Comparison of ENCODE assay signal across 20 cellular contexts in the genomic region with DNA sequence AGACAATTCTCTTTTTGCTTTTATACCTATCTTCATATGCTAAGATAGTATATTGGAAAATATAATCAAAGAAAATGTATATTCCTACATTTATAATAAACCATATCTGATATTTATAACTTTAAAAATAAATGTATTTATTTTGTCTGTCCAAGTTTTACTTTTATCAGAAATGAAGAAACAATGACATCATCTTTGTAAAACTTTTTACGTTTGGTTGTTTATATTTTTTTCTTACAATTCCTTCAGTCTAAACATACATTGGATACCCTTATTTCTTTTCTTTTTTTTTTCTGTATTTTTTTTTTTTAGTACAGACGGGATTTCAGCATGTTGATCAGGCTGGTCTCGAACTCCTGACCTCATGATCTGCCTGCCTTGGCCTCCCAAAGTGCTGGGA.
DNase-seq lines count a peak whose midpoint lies in the region; ATAC-seq, FAIRE-seq and TF ChIP-seq lines count a peak whose summit lies in the region.
"Had no signal": no experiment of that assay in that cellular context is flagged by ENCODE, and none has a peak within 500 bp of the region (broad histone marks: within the 10 kb centered on the region; RNA-seq: fewer than 3 reads in every experiment).

No MANE protein-coding gene starts in this region.

- BruUV-seq in Caco-2 (replicated peaks; lab: Mats Ljungman, UMichigan), result no TSS peak

- no peak for DNase-seq in kidney
- DNase-seq in NCI-H1694 treated with DMSO at 0.1 percent for 48 hours (lab: John Stamatoyannopoulos, UW), result no peak
- no peak for DNase-seq in psoas muscle
- no peak for DNase-seq in Caco-2
- DNase-seq: 8988T; C1 segment of cervical spinal cord; CD4-positive, alpha-beta memory T cell; COR-L47; DMS153; DND-41; GDM1; GOT3 had no signal

- H3K9me3 ChIP-seq in HEK293 (ENCODE audit: control insufficient read depth, insufficient read depth, low read depth, low read length), result no peaks in the 10 kb centered on the region
- H3K9me3 ChIP-seq in kidney (ENCODE audit: control insufficient read depth in 1 of 2, low read length in 2 of 2), result peaks cover 0 to 3% of the 10 kb centered on the region in 2 donors
- H3K9me3 ChIP-seq in psoas muscle, result no peaks in the 10 kb centered on the region
- no peaks in the 10 kb centered on the region for H3K9me3 ChIP-seq in Caco-2
- H3K9me3 ChIP-seq: HAP-1 had no signal

- no peak overlapping the region for H3K4me3 Mint-ChIP-seq in Caco-2 (ENCODE audit: unreplicated experiment)
- H3K4me3 Mint-ChIP-seq: CD4-positive, alpha-beta memory T cell had no signal

- H3K27ac ChIP-seq in HEK293 (ENCODE audit: extremely low read depth, low read depth, low read length) (no peak overlapping the region), kidney (ENCODE audit: low read depth in 2 of 2, low read length in 2 of 2) (no peak overlapping the region), psoas muscle (no peak overlapping the region)

- 76 to 80% (median 79%) methylated on average over 3 of the region's 3 CpGs for WGBS in psoas muscle, 3 donors

- H3K4me3 ChIP-seq in HEK293 (ENCODE audit: low read depth, low read length) (no peak overlapping the region), kidney (ENCODE audit: low read length in 2 of 2) (no peak overlapping the region), psoas muscle (no peak overlapping the region), Caco-2 (ENCODE audit: low read depth, low read length) (no peak overlapping the region)
- H3K4me3 ChIP-seq: HAP-1 had no signal

- POLR2A ChIA-PET in HEK293 (lab: Yijun Ruan, JAX), result no interaction called here
- POLR2A ChIA-PET in Caco-2 (lab: Charles Lee), result no interaction called here

- H3K36me3 Mint-ChIP-seq in Caco-2 (ENCODE audit: insufficient read depth, unreplicated experiment), result no peaks in the 10 kb centered on the region
- H3K36me3 Mint-ChIP-seq: CD4-positive, alpha-beta memory T cell had no signal

- H3K27me3 Mint-ChIP-seq in Caco-2 (ENCODE audit: insufficient read depth, unreplicated experiment), result no peaks in the 10 kb centered on the region
- H3K27me3 Mint-ChIP-seq: CD4-positive, alpha-beta memory T cell had no signal

- intact Hi-C loops in kidney (cut with DNase I) (no loop called here), psoas muscle (cut with DNase I) (no loop called here), Caco-2 (cut with micrococcal nuclease; ENCODE audit: unreplicated experiment) (no loop called here)

- CTCF ChIA-PET in HEK293 (lab: Yijun Ruan, JAX) (no interaction called here), Caco-2 (lab: Charles Lee) (no interaction called here)

- no peaks in the 10 kb centered on the region for H3K9me3 Mint-ChIP-seq in Caco-2 (ENCODE audit: unreplicated experiment)
- H3K9me3 Mint-ChIP-seq: CD4-positive, alpha-beta memory T cell had no signal

- H3K4me1 Mint-ChIP-seq in Caco-2 (ENCODE audit: low read depth, unreplicated experiment), result no peaks in the 10 kb centered on the region
- H3K4me1 Mint-ChIP-seq: CD4-positive, alpha-beta memory T cell had no signal

- ATAC-seq in GM18909 (IDR thresholded peaks at IDR 0.05; ENCODE audit: poor library complexity, unreplicated experiment), result no peak
- ATAC-seq in psoas muscle, result no peak

- H3K27me3 ChIP-seq in psoas muscle (ENCODE audit: insufficient read depth in 3 of 3, low read length in 2 of 3), result no peaks in the 10 kb centered on the region
- no peaks in the 10 kb centered on the region for H3K27me3 ChIP-seq in Caco-2 (replicated peaks; ENCODE audit: control insufficient read depth, insufficient read depth, low read length)

- H3K4me1 ChIP-seq in HEK293 (ENCODE audit: control insufficient read depth, insufficient read depth, low read length), result no peaks in the 10 kb centered on the region
- no peaks in the 10 kb centered on the region for H3K4me1 ChIP-seq in kidney (ENCODE audit: control insufficient read depth in 1 of 2, insufficient read depth in 1 of 2, low read depth in 1 of 2, low read length in 2 of 2)
- H3K4me1 ChIP-seq in psoas muscle, result no peaks in the 10 kb centered on the region
- H3K4me1 ChIP-seq in Caco-2, result no peaks in the 10 kb centered on the region
- H3K4me1 ChIP-seq: HAP-1 had no signal

- H3K27ac Mint-ChIP-seq in Caco-2 (ENCODE audit: unreplicated experiment), result no peak overlapping the region
- H3K27ac Mint-ChIP-seq: CD4-positive, alpha-beta memory T cell had no signal

- no peak overlapping the region for H3K9ac ChIP-seq in kidney (ENCODE audit: low read length in 2 of 2)

- TF ChIP-seq CTCF in HEK293 (tag by site-specific recombination; IDR thresholded peaks at IDR 0.05), result no peak
- no peak for TF ChIP-seq CTCF in kidney (IDR thresholded peaks at IDR 0.05; ENCODE audit: borderline replicate concordance, extremely low read depth, insufficient read depth)
- TF ChIP-seq CTCF in psoas muscle (IDR thresholded peaks at IDR 0.05), result no peak
- no peak for TF ChIP-seq CTCF in Caco-2 (IDR thresholded peaks at IDR 0.05; ENCODE audit: insufficient read depth in 1 of 2, low read depth in 1 of 2, low read length in 1 of 2, severe bottlenecking in 1 of 2, unreplicated experiment in 1 of 2)

- FAIRE-seq in A204.1 (lab: Jason Lieb, UNC) (peak; percentile 82), colon (lab: Jason Lieb, UNC) (peak; percentile 83), kidney (lab: Jason Lieb, UNC) (peak; percentile 60)
- FAIRE-seq: GM12891, GM18507, H54 had no signal

- H3K36me3 ChIP-seq in HEK293 (ENCODE audit: control insufficient read depth in 2 of 2, insufficient read depth in 1 of 2, low read length in 2 of 2), result no peaks in the 10 kb centered on the region
- H3K36me3 ChIP-seq in kidney (ENCODE audit: control insufficient read depth in 1 of 2, insufficient read depth in 2 of 2, low read length in 2 of 2), result no peaks in the 10 kb centered on the region
- H3K36me3 ChIP-seq in psoas muscle (ENCODE audit: insufficient read depth in 1 of 2, low read depth in 1 of 2), result no peaks in the 10 kb centered on the region
- H3K36me3 ChIP-seq in Caco-2 (ENCODE audit: control insufficient read depth, insufficient read depth, low read length), result no peaks in the 10 kb centered on the region
- H3K36me3 ChIP-seq: HAP-1 had no signal

TF ChIP-seq in HEK293, 187 proteins besides CTCF, POLR2A, EP300 and RAD21:
- TF ChIP-seq ZNF138 (tag by site-specific recombination; IDR thresholded peaks at IDR 0.05; ENCODE audit: borderline replicate concordance) (no peak), ZNF223 (tag by site-specific recombination; IDR thresholded peaks at IDR 0.05) (no peak), ZNF518A (tag by site-specific recombination; conservative IDR thresholded peaks at IDR 0.05; ENCODE audit: low read depth) (no peak), ZNF155 (tag by site-specific recombination; IDR thresholded peaks at IDR 0.05) (no peak)
- TF ChIP-seq, protein P1, sequence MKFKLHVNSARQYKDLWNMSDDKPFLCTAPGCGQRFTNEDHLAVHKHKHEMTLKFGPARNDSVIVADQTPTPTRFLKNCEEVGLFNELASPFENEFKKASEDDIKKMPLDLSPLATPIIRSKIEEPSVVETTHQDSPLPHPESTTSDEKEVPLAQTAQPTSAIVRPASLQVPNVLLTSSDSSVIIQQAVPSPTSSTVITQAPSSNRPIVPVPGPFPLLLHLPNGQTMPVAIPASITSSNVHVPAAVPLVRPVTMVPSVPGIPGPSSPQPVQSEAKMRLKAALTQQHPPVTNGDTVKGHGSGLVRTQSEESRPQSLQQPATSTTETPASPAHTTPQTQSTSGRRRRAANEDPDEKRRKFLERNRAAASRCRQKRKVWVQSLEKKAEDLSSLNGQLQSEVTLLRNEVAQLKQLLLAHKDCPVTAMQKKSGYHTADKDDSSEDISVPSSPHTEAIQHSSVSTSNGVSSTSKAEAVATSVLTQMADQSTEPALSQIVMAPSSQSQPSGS (tag by site-specific recombination; IDR thresholded peaks at IDR 0.05; ENCODE audit: low read depth), result peak; percentile 56; the same call in 1 of the 2 replicates
